1 cellular context compared by ENCODE assay signal in the genomic region with DNA sequence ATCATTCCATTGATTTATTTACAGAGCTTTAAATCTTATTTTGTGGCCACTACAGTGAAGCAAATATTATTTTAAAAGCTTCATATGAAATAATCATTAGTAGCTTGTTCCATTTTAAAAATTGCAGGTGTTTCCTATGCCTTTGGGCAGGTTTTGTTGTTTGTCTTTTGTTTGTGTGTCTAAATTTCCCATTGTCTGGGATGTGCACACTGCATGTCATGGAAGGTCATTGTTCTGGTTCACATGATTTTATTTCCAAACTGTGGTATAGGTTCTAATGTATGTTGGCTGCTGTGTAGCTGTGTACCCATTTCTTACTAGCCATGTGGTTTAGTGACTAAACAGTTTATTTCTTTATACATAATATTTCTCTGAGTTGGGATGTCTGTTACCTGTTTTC.
TF ChIP-seq lines count a peak whose summit lies in the region.

No MANE protein-coding gene starts in this region.

TF ChIP-seq in GM12878, 131 proteins besides CTCF, POLR2A, EP300 and RAD21 (continued from another document):
- TF ChIP-seq, protein P1, sequence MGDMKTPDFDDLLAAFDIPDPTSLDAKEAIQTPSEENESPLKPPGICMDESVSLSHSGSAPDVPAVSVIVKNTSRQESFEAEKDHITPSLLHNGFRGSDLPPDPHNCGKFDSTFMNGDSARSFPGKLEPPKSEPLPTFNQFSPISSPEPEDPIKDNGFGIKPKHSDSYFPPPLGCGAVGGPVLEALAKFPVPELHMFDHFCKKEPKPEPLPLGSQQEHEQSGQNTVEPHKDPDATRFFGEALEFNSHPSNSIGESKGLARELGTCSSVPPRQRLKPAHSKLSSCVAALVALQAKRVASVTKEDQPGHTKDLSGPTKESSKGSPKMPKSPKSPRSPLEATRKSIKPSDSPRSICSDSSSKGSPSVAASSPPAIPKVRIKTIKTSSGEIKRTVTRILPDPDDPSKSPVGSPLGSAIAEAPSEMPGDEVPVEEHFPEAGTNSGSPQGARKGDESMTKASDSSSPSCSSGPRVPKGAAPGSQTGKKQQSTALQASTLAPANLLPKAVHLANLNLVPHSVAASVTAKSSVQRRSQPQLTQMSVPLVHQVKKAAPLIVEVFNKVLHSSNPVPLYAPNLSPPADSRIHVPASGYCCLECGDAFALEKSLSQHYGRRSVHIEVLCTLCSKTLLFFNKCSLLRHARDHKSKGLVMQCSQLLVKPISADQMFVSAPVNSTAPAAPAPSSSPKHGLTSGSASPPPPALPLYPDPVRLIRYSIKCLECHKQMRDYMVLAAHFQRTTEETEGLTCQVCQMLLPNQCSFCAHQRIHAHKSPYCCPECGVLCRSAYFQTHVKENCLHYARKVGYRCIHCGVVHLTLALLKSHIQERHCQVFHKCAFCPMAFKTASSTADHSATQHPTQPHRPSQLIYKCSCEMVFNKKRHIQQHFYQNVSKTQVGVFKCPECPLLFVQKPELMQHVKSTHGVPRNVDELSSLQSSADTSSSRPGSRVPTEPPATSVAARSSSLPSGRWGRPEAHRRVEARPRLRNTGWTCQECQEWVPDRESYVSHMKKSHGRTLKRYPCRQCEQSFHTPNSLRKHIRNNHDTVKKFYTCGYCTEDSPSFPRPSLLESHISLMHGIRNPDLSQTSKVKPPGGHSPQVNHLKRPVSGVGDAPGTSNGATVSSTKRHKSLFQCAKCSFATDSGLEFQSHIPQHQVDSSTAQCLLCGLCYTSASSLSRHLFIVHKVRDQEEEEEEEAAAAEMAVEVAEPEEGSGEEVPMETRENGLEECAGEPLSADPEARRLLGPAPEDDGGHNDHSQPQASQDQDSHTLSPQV (IDR thresholded peaks at IDR 0.05): no peak
